Comparison of ENCODE assay signal across 8 cellular contexts in the genomic region with DNA sequence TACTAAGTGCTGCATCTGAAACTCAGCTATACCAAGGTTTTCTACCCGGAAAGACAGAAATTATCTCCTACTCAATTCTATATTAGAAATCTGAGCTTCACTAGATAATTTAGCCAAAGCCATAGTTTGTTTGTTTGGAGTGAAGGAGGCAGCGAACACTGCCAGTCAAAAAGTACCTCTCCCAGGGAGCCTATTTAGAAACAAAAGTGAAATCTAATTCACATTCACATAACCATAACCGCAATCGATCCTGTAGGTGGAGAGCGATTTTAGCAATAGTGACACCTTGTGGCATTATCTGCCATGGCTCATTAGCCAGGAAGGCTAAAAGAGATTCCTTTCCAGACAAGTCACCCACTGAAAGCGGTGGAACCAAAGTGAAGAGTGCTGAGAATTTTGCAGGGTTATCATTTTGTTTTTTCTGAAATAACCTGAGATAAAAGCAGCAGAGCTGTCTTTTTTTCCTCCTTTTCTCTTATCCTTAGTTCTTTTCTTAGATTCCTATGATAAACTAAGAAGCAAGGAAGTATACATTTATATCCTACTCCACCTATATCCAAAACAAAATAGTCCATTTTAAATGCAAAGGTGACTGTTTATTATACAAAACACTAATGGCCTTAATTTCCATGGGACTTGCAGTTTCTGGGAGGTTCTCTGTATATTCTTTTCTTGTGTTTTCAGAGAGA.
DNase-seq lines count a peak whose midpoint lies in the region; ATAC-seq and TF ChIP-seq lines count a peak whose summit lies in the region.

No MANE protein-coding gene starts in this region.

- H3K4ac ChIP-seq in IMR-90 (ENCODE audit: low read depth, low read length) = no peak overlapping the region

- no peaks in the 10 kb centered on the region for H3K9me3 ChIP-seq in IMR-90 (ENCODE audit: control insufficient read depth, insufficient read depth, low read length)
- H3K9me3 ChIP-seq in heart right ventricle = no peaks in the 10 kb centered on the region

- H3K4me1 ChIP-seq in IMR-90 (ENCODE audit: control insufficient read depth, insufficient read depth, low read length) (peaks cover 9% of the 10 kb centered on the region), heart right ventricle (peaks cover 0 to 18% (median 8%) of the 10 kb centered on the region in 9 donors)

- peak; percentile 84 for TF ChIP-seq RAD21 in IMR-90 (IDR thresholded peaks at IDR 0.05; ENCODE audit: low read length)

- POLR2A ChIA-PET in GM10248 (lab: Yijun Ruan, JAX) (no interaction called here), IMR-90 (lab: Charles Lee; ENCODE audit: unreplicated experiment) (interaction anchor here (0.6 kb wide), 1 partner anchor 24 kb away, joined by 5 read pairs; no protein-coding TSS in a partner anchor)

- CTCF ChIA-PET in GM10248 (lab: Yijun Ruan, JAX) = interaction anchor here (0.8 to 11.8 kb wide), 24 partner anchors 10 to 841 kb away, joined by 3 to 101 read pairs (median 5); a partner anchor contains a TSS
- CTCF ChIA-PET in IMR-90 (lab: Yijun Ruan, JAX) = interaction anchor here (0.6 to 1.6 kb wide), 9 partner anchors 10 to 291 kb away, joined by 3 to 10 read pairs (median 4); a partner anchor contains a TSS

- no peaks in the 10 kb centered on the region for H3K36me3 Mint-ChIP-seq in activated naive CD4-positive, alpha-beta T cell treated with anti-CD3 and anti-CD28 coated beads, Interleukin-2, amount 50 U/mL, for 72 hours

- H2BK15ac ChIP-seq in IMR-90 (ENCODE audit: low read depth, low read length) = peak overlapping the region; percentile 61; the same call in 1 of the 3 replicates

- peak overlapping the region; percentile 70; the same call in 1 of the 2 replicates for H3K4me2 ChIP-seq in IMR-90 (ENCODE audit: low read depth, low read length)

- H2BK20ac ChIP-seq in IMR-90 (ENCODE audit: low read depth, low read length) = no peak overlapping the region; the same call in 1 of the 2 replicates

- H3K18ac ChIP-seq in IMR-90 (ENCODE audit: low read depth, low read length) = peak overlapping the region; percentile 89; the same call in 1 of the 2 replicates

- TF ChIP-seq POLR2A in IMR-90 (IDR thresholded peaks at IDR 0.05; ENCODE audit: low read depth, low read length) = no peak

- peak; percentile 95 for ATAC-seq in GM21723 (IDR thresholded peaks at IDR 0.05; ENCODE audit: unreplicated experiment)
- peak; percentile 87 for ATAC-seq in IMR-90 (ENCODE audit: low read depth)
- peak; percentile 86 to 95 for ATAC-seq in activated naive CD4-positive, alpha-beta T cell treated with anti-CD3 and anti-CD28 coated beads, Interleukin-2, amount 50 U/mL, for 72 hours
- ATAC-seq in heart right ventricle = peak in 7 of 8 donors; percentile 71 to 84 (median 76)

- intact Hi-C loops in IMR-90 (cut with micrococcal nuclease) = loop anchor here (1.0 to 5.0 kb wide), 6 partner anchors 135 to 373 kb away; no protein-coding TSS in a partner anchor
- intact Hi-C loops in heart right ventricle (cut with DNase I) = loop anchor here in 8 of 10 donors (1.0 to 10.0 kb wide), 9 partner anchors 127 to 466 kb away; no protein-coding TSS in a partner anchor

- H2BK5ac ChIP-seq in IMR-90 (ENCODE audit: low read depth, low read length, poor library complexity, severe bottlenecking) = peak overlapping the region; percentile 77

- no CpG with 5 or more reads among the region's 6 CpGs for WGBS in IMR-90 (ENCODE audit: extremely low coverage in 2 of 2, insufficient read length in 1 of 2), 2 experiments
- WGBS in heart right ventricle, 2 donors = 18 to 20% methylated on average over 6 of the region's 6 CpGs

- no peaks in the 10 kb centered on the region for H3K9me1 ChIP-seq in IMR-90 (ENCODE audit: insufficient read depth, low read length)

- peak overlapping the region; percentile 77; the same call in 1 of the 2 replicates for H4K5ac ChIP-seq in IMR-90 (ENCODE audit: low read depth, low read length)

- no peak overlapping the region for H3K56ac ChIP-seq in IMR-90 (ENCODE audit: extremely low read depth, insufficient read depth, low read length)

- H4K20me1 ChIP-seq in IMR-90 (ENCODE audit: insufficient read depth, low read length) = no peaks in the 10 kb centered on the region

- dilution Hi-C loops in IMR-90 (cut with HindIII; ENCODE audit: low sequenced_read_pairs, unreplicated experiment) = no loop called here

- H3K27me3 ChIP-seq in IMR-90 (ENCODE audit: control insufficient read depth, insufficient read depth, low read length) (no peaks in the 10 kb centered on the region), heart right ventricle (peaks cover 0 to 3% (median 0%) of the 10 kb centered on the region in 7 donors)

- H2AK5ac ChIP-seq in IMR-90 (ENCODE audit: low read depth, low read length) = no peak overlapping the region

- H3K23ac ChIP-seq in IMR-90 (ENCODE audit: low read depth, low read length) = no peak overlapping the region

- H3K4me3 ChIP-seq in IMR-90 (ENCODE audit: insufficient read depth, low read depth, low read length) = peak overlapping the region; percentile 15; the same call in 1 of the 2 replicates
- peak overlapping the region in 6 of 10 donors; percentile 29 to 42 (median 36) for H3K4me3 ChIP-seq in heart right ventricle

- peak overlapping the region; percentile 44; the same call in 1 of the 2 replicates for H3K9ac ChIP-seq in IMR-90 (ENCODE audit: low read depth, low read length)

- H3K14ac ChIP-seq in IMR-90 (replicated peaks; ENCODE audit: low read depth, low read length) = peak overlapping the region; percentile 47; the same call in 1 of the 2 replicates

- H4K8ac ChIP-seq in IMR-90 (ENCODE audit: low read depth in 2 of 2, low read length in 2 of 2) = peak overlapping the region in 1 of 2 experiments; percentile 71; a peak in 2 of 4 replicates

- peak; percentile 76 for DNase-seq in GM10248 (ENCODE audit: extremely low spot score)
- peak; percentile 85 for DNase-seq in IMR-90
- DNase-seq in OCI-M1 (lab: John Stamatoyannopoulos, UW) = peak; percentile 97
- DNase-seq in activated naive CD4-positive, alpha-beta T cell treated with anti-CD3 and anti-CD28 coated beads, Interleukin-2, amount 50 U/mL, for 72 hours (ENCODE audit: low spot score in 2 of 2) = peak in 1 of 2 donors; percentile 37
- peak in 1 of 2 donors; percentile 51 for DNase-seq in heart right ventricle
- DNase-seq in retina = peak; percentile 50
- DNase-seq in NCI-H1048 (lab: John Stamatoyannopoulos, UW) = no peak

- in situ Hi-C loops in IMR-90 (cut with MboI; ENCODE audit: low sequenced_read_pairs) = no loop called here

- TF ChIP-seq CTCF in GM10248 (IDR thresholded peaks at IDR 0.05; ENCODE audit: control extremely low read depth, extremely low read depth, low read depth, missing control alignments) (peak; percentile 84), IMR-90 (conservative IDR thresholded peaks at IDR 0.05; ENCODE audit: low read depth, low read length) (peak; percentile 78), heart right ventricle (IDR thresholded peaks at IDR 0.05) (peak; percentile 46 to 88 (median 80))

- no peaks in the 10 kb centered on the region for H3K79me1 ChIP-seq in IMR-90 (ENCODE audit: low read depth in 1 of 2, low read length in 2 of 2)

- H3K27ac ChIP-seq in IMR-90 (ENCODE audit: insufficient read depth, low read length) (no peak overlapping the region), heart right ventricle (peak overlapping the region in 2 of 10 donors; percentile 40 to 45)

- H2BK120ac ChIP-seq in IMR-90 (ENCODE audit: low read depth, low read length) = peak overlapping the region; percentile 6

- no peak overlapping the region for H2AFZ ChIP-seq in IMR-90 (replicated peaks; ENCODE audit: low read length, poor library complexity)

- H4K91ac ChIP-seq in IMR-90 (ENCODE audit: insufficient read depth, low read depth, low read length) = peak overlapping the region; percentile 49; the same call in 1 of the 2 replicates

- no peaks in the 10 kb centered on the region for H3K9me3 Mint-ChIP-seq in activated naive CD4-positive, alpha-beta T cell treated with anti-CD3 and anti-CD28 coated beads, Interleukin-2, amount 50 U/mL, for 72 hours

- no peaks in the 10 kb centered on the region for H3K36me3 ChIP-seq in IMR-90 (ENCODE audit: control insufficient read depth, insufficient read depth, low read length)
- no peaks in the 10 kb centered on the region for H3K36me3 ChIP-seq in heart right ventricle

- no peak overlapping the region for H2AK9ac ChIP-seq in IMR-90 (replicated peaks; ENCODE audit: low read depth, low read length, poor library complexity)

- no TSS peak for BruUV-seq in IMR-90 (replicated peaks; lab: Mats Ljungman, UMichigan)

- no peak overlapping the region for H3K27ac Mint-ChIP-seq in activated naive CD4-positive, alpha-beta T cell treated with anti-CD3 and anti-CD28 coated beads, Interleukin-2, amount 50 U/mL, for 72 hours

TF ChIP-seq in IMR-90, 13 proteins besides CTCF, POLR2A, EP300 and RAD21:
- no peak for TF ChIP-seq NFE2L2 (IDR thresholded peaks at IDR 0.05; ENCODE audit: low read depth, low read length)
- peak; percentile 94 for TF ChIP-seq SMC3 (IDR thresholded peaks at IDR 0.05; ENCODE audit: low read depth, low read length)
